In the genomic region with DNA sequence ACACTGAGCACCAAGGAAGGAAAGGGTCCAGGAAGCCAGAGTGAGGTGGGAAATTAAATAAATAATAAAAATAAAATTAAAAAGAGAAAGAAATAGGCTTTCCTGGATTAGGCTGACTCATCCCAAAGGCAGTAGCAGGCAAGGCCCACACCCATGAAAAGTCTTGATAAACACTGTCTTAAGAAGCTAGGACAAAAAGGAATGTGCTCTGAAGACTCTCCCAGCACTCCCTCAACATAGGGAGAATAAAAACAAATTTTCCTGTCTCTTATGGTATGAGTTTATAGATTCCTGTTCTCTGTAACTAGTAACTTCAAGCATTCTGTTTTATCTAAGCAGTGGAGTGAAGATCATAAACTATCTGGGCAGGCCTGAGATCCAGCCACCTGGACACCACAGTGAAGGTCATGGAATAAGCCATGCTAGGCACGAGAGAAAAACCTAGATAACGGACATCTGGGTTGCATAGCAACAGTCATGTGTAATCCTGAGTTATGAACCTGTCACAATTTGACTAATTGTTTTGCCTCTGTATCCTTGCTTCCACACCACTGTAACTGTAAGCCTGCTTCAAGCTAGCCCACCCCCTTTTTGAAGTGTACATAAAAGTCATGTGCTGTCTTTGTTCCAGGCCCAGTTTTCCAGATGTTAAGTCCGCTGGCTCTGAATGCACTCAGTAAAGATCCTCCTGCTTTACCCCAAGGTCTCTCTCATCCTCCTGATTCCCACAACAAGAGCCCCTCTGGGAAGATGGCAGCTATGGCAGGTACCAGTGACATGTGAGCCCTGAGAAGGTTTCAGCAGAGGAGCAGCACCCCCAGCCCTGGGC, we compare ENCODE assay signal across 27 cellular contexts.
DNase-seq lines count a peak whose midpoint lies in the region; ATAC-seq, FAIRE-seq and TF ChIP-seq lines count a peak whose summit lies in the region.
"Had no signal": no experiment of that assay in that cellular context is flagged by ENCODE, and none has a peak within 500 bp of the region (broad histone marks: within the 10 kb centered on the region; RNA-seq: fewer than 3 reads in every experiment).

No MANE protein-coding gene starts in this region.

- H3K23me2 ChIP-seq in H1 (ENCODE audit: low read depth, low read length) = peaks cover 16% of the 10 kb centered on the region; the same call in 1 of the 2 replicates

- H2AFZ ChIP-seq in H1 (ENCODE audit: low read length) = no peak overlapping the region
- H2AFZ ChIP-seq: hepatocyte had no signal

- 76% methylated on average over 3 of the region's 3 CpGs; no CpG with 5 or more reads in 1 of the 2 experiments for WGBS in H1 (ENCODE audit: extremely low coverage in 1 of 2, insufficient coverage in 1 of 2, insufficient read length in 1 of 2, insufficient replicate concordance in 2 of 2, low coverage in 1 of 2, low lambda C conversion rate in 2 of 2, missing lambda C conversion rate in 1 of 2), 2 experiments
- no CpG with 5 or more reads among the region's 3 CpGs for WGBS in mesendoderm (ENCODE audit: extremely low coverage, insufficient coverage, low lambda C conversion rate)

- ATAC-seq in GM21786 (IDR thresholded peaks at IDR 0.05; ENCODE audit: unreplicated experiment) = no peak
- ATAC-seq: activated naive CD8-positive, alpha-beta T cell treated with anti-CD3 and anti-CD28 coated beads, Interleukin-2, amount 50 U/mL, for 24 hours; lower lobe of right lung; Panc1; stimulated activated naive B cell treated with anti-CD40 and anti-IgM and Interleukin-4, amounts not matched to agents 10 μg/mL and 1 μg/mL and 100 μg/mL, for 72 hours had no signal

- H3K4me2 ChIP-seq in H1 (ENCODE audit: insufficient read depth in 1 of 2, low read depth in 2 of 2, low read length in 2 of 2) = no peak overlapping the region
- H3K4me2 ChIP-seq in mesendoderm (ENCODE audit: low read length) = no peak overlapping the region
- H3K4me2 ChIP-seq: hepatocyte had no signal

- H3K9me3 ChIP-seq in H1 (ENCODE audit: insufficient read depth in 2 of 2, low read depth in 1 of 2, low read length in 1 of 2) (peaks cover 47 to 60% of the 10 kb centered on the region in 2 experiments), SJCRH30 (replicated peaks) (peaks cover 6% of the 10 kb centered on the region; the same call in 1 of the 2 replicates)
- H3K9me3 ChIP-seq: thyroid gland had no signal

- H4K20me1 ChIP-seq in H1 (replicated peaks in 1 of 2; ENCODE audit: control insufficient read depth in 1 of 2, insufficient read depth in 2 of 2, low read length in 2 of 2) = no peaks in the 10 kb centered on the region

- H3K79me1 ChIP-seq in H1 (ENCODE audit: low read depth, low read length) (no peaks in the 10 kb centered on the region), mesendoderm (ENCODE audit: low read length) (no peaks in the 10 kb centered on the region)

- no peaks in the 10 kb centered on the region for H3K36me3 ChIP-seq in H1 (ENCODE audit: control insufficient read depth in 2 of 4, insufficient read depth in 4 of 4, low read length in 3 of 4)
- H3K36me3 ChIP-seq in mesendoderm (ENCODE audit: control insufficient read depth, insufficient read depth, low read length) = no peaks in the 10 kb centered on the region
- H3K36me3 ChIP-seq in SJCRH30 = no peaks in the 10 kb centered on the region
- H3K36me3 ChIP-seq: lower lobe of right lung, thyroid gland had no signal

- TF ChIP-seq POLR2A in NB4 (IDR thresholded peaks at IDR 0.05; ENCODE audit: extremely low read depth, insufficient read length) (no peak), H1 (IDR thresholded peaks at IDR 0.05; ENCODE audit: control extremely low read depth in 1 of 2, low read depth in 2 of 2, low read length in 2 of 2) (no peak)

- H4K5ac ChIP-seq in H1 (ENCODE audit: insufficient read length, low read depth, low read length) (no peak overlapping the region), mesendoderm (ENCODE audit: low read length) (no peak overlapping the region)

- H3K4me1 ChIP-seq in H1 (replicated peaks in 1 of 4; ENCODE audit: control insufficient read depth in 3 of 4, insufficient read depth in 4 of 4, low read length in 3 of 4) (no peaks in the 10 kb centered on the region), mesendoderm (ENCODE audit: control insufficient read depth, low read depth, low read length) (no peaks in the 10 kb centered on the region), SJCRH30 (no peaks in the 10 kb centered on the region)
- H3K4me1 ChIP-seq: thyroid gland had no signal

- H3K23ac ChIP-seq in H1 (ENCODE audit: insufficient read length) = no peak overlapping the region
- no peak overlapping the region for H3K23ac ChIP-seq in mesendoderm (ENCODE audit: low read length)

- DNase-seq in EH (ENCODE audit: low read depth) (peak; percentile 7), NB4 (ENCODE audit: low read depth) (peak; percentile 38), H1 (ENCODE audit: low read depth in 1 of 2, low spot score in 2 of 2) (no peak), mesendoderm (peak; percentile 17), SJCRH30 (no peak), NCI-H1092 (lab: John Stamatoyannopoulos, UW) (no peak), SW 1271 (lab: John Stamatoyannopoulos, UW) (no peak)
- DNase-seq: activated CD4-positive, alpha-beta T cell treated with anti-CD3 and anti-CD28 coated beads, Interleukin-2, amount 10 ng/mL, durations not matched to agents 7 days and 5 days; activated CD8-positive, alpha-beta memory T cell treated with anti-CD3 and anti-CD28 coated beads, Interleukin-2, amount 50 U/mL, for 4 hours; activated naive CD8-positive, alpha-beta T cell treated with anti-CD3 and anti-CD28 coated beads, Interleukin-2, amount 50 U/mL, for 24 hours; CD4-positive, CD25-positive, alpha-beta regulatory T cell; foreskin melanocyte; immature natural killer cell; Karpas-422; lower lobe of right lung; NCI-H1092 treated with DMSO at 0.1 percent for 48 hours; NCI-H2029; NCI-H446 treated with DMSO at 0.1 percent for 48 hours; stimulated activated CD4-positive, alpha-beta T cell treated with anti-CD3 and anti-CD28 coated beads, Interleukin-1b, Interleukin-23, amount 100 ng/mL, for 48 hours; stimulated activated naive B cell treated with anti-CD40 and anti-IgM and Interleukin-4, amounts not matched to agents 10 μg/mL and 1 μg/mL and 100 μg/mL, for 72 hours; thyroid gland had no signal

- H2BK5ac ChIP-seq in H1 (ENCODE audit: low read depth, low read length) (no peak overlapping the region), mesendoderm (ENCODE audit: low read length) (no peak overlapping the region)

- H2BK15ac ChIP-seq in H1 (ENCODE audit: low read length) (no peak overlapping the region), mesendoderm (replicated peaks; ENCODE audit: low read depth) (no peak overlapping the region)

- H2BK12ac ChIP-seq in H1 (ENCODE audit: low read depth, low read length) = no peak overlapping the region

- no peak overlapping the region for H2AK5ac ChIP-seq in H1 (ENCODE audit: low read depth, low read length)
- H2AK5ac ChIP-seq in mesendoderm (ENCODE audit: low read length) = no peak overlapping the region

- POLR2A ChIA-PET in H1 (lab: Charles Lee; ENCODE audit: partially characterized antibody) = no interaction called here

- peak in 1 of 2 experiments; percentile 61; a peak in 1 of 3 replicates for TF ChIP-seq EP300 in H1 (IDR thresholded peaks at IDR 0.05; ENCODE audit: borderline replicate concordance in 1 of 2, low read depth in 2 of 2, low read length in 2 of 2)

- no peak overlapping the region for H3K14ac ChIP-seq in H1 (ENCODE audit: insufficient read length)

- H3K4me3 ChIP-seq in NB4 (ENCODE audit: low read depth, low read length) (no peak overlapping the region), H1 (ENCODE audit: extremely low read depth in 1 of 4, insufficient read depth in 2 of 4, low read depth in 3 of 4, low read length in 4 of 4) (no peak overlapping the region), mesendoderm (ENCODE audit: low read length) (no peak overlapping the region), SJCRH30 (no peak overlapping the region)
- H3K4me3 ChIP-seq: hepatocyte, lower lobe of right lung, thyroid gland had no signal

- H3K9ac ChIP-seq in H1 (replicated peaks in 1 of 4; ENCODE audit: extremely low read depth in 1 of 4, low read depth in 3 of 4, low read length in 3 of 4) (no peak overlapping the region), mesendoderm (ENCODE audit: low read length) (no peak overlapping the region)

- no peak overlapping the region for H2BK20ac ChIP-seq in H1 (ENCODE audit: low read length)

- H4K91ac ChIP-seq in H1 (replicated peaks; ENCODE audit: insufficient read length, low read length) = no peak overlapping the region

- no peak for FAIRE-seq in H1 (lab: Jason Lieb, UNC)
- FAIRE-seq: G401.6, GM18507, HTR-8/SVneo had no signal

- H3K27me3 ChIP-seq in H1 (replicated peaks in 1 of 4; ENCODE audit: control insufficient read depth in 3 of 4, extremely low read depth in 1 of 4, insufficient read depth in 3 of 4, low read length in 3 of 4) (no peaks in the 10 kb centered on the region), mesendoderm (ENCODE audit: insufficient read depth, low read length, poor library complexity) (no peaks in the 10 kb centered on the region), SJCRH30 (no peaks in the 10 kb centered on the region)
- H3K27me3 ChIP-seq: hepatocyte, thyroid gland had no signal

- H4K8ac ChIP-seq in H1 (ENCODE audit: extremely low read depth, insufficient read depth, low read length) = no peak overlapping the region
- no peak overlapping the region for H4K8ac ChIP-seq in mesendoderm (ENCODE audit: low read depth, low read length)

- no peak overlapping the region for H3K27ac ChIP-seq in H1 (ENCODE audit: low read depth, low read length)
- no peak overlapping the region for H3K27ac ChIP-seq in mesendoderm (ENCODE audit: low read depth, low read length)
- no peak overlapping the region for H3K27ac ChIP-seq in SJCRH30
- H3K27ac ChIP-seq: hepatocyte, lower lobe of right lung, thyroid gland had no signal

- H3K79me2 ChIP-seq in H1 (ENCODE audit: control insufficient read depth in 1 of 2, insufficient read depth in 2 of 2, low read length in 2 of 2) = no peaks in the 10 kb centered on the region
- no peaks in the 10 kb centered on the region for H3K79me2 ChIP-seq in mesendoderm (ENCODE audit: control insufficient read depth, insufficient read depth, low read length)
- H3K79me2 ChIP-seq: hepatocyte had no signal

- H3K56ac ChIP-seq in H1 (replicated peaks; ENCODE audit: insufficient read length, low read depth, low read length) (no peak overlapping the region), mesendoderm (ENCODE audit: low read length) (no peak overlapping the region)

- H3K4ac ChIP-seq in H1 (replicated peaks; ENCODE audit: insufficient read length, low read depth, low read length) (no peak overlapping the region), mesendoderm (ENCODE audit: low read depth, low read length) (no peak overlapping the region)

- H3K18ac ChIP-seq in H1 (ENCODE audit: extremely low read depth, low read length) (no peak overlapping the region), mesendoderm (ENCODE audit: low read length) (no peak overlapping the region)

- CTCF ChIA-PET in H1 (lab: Charles Lee; ENCODE audit: partially characterized antibody) = no interaction called here

- no peak overlapping the region for H2BK120ac ChIP-seq in H1 (replicated peaks; ENCODE audit: low read depth, low read length)
- no peak overlapping the region for H2BK120ac ChIP-seq in mesendoderm (ENCODE audit: low read depth, low read length)

- TF ChIP-seq RAD21 in H1 (IDR thresholded peaks at IDR 0.05 in 1 of 2, conservative IDR thresholded peaks at IDR 0.05 in 1 of 2; ENCODE audit: low read depth in 2 of 2, low read length in 2 of 2) = no peak

- TF ChIP-seq CTCF in NB4 (IDR thresholded peaks at IDR 0.05; ENCODE audit: low read depth, low read length) (no peak), H1 (IDR thresholded peaks at IDR 0.05; ENCODE audit: control extremely low read depth in 1 of 3, insufficient read depth in 1 of 3, low read depth in 1 of 3, low read length in 3 of 3) (no peak)

Comparison
In these comparisons a context has a peak if more than half of its experiments do, and no peak if none do; other contexts are left out.
1. DNase-seq: peak in EH (single experiment), NB4 (single experiment) and mesendoderm (single experiment); none in H1 (0 of 2), SJCRH30 (0 of 2), NCI-H1092 (single experiment) and SW 1271 (0 of 2).